9 cellular contexts compared by ENCODE assay signal in genomic region chr18:3688682-3689081, GRCh38.
DNase-seq lines count a peak whose midpoint lies in the region; ATAC-seq and TF ChIP-seq lines count a peak whose summit lies in the region.
"Had no signal": no experiment of that assay in that cellular context is flagged by ENCODE, and none has a peak within 500 bp of the region (broad histone marks: within the 10 kb centered on the region; RNA-seq: fewer than 3 reads in every experiment).

No MANE protein-coding gene starts in this region.

- no peak for ATAC-seq in stimulated activated memory B cell treated with anti-CD40 and anti-IgM and Interleukin-4, amounts not matched to agents 10 μg/mL and 1 μg/mL and 100 μg/mL, for 72 hours

- intact Hi-C loops in activated CD4-positive, alpha-beta memory T cell treated with anti-CD3 and anti-CD28 coated beads for 36 hours (cut with micrococcal nuclease) = no loop called here

- DNase-seq in GM03348 (ENCODE audit: low spot score) (peak; percentile 89), RKO (ENCODE audit: low spot score) (peak; percentile 9), fibroblast of mammary gland (ENCODE audit: low read depth) (peak; percentile 99), skeletal muscle cell (ENCODE audit: low read depth) (peak; percentile 88), glutamatergic neuron (no peak)
- no peak for DNase-seq in activated CD4-positive, alpha-beta memory T cell treated with anti-CD3 and anti-CD28 coated beads for 36 hours
- DNase-seq in NK-92 treated with Interleukin-12 subunit alpha and Interleukin-12 subunit beta, amount 100 ng/mL, for 24 hours (lab: John Stamatoyannopoulos, UW) = no peak
- DNase-seq: NCI-H2081 had no signal

- CTCF ChIA-PET in activated CD4-positive, alpha-beta memory T cell treated with anti-CD3 and anti-CD28 coated beads for 36 hours (lab: Charles Lee) = no interaction called here

- POLR2A ChIA-PET in activated CD4-positive, alpha-beta memory T cell treated with anti-CD3 and anti-CD28 coated beads for 36 hours (lab: Charles Lee) = no interaction called here

- H3K4me3 Mint-ChIP-seq in activated CD4-positive, alpha-beta memory T cell treated with anti-CD3 and anti-CD28 coated beads for 36 hours = no peak overlapping the region
- H3K4me3 Mint-ChIP-seq in stimulated activated memory B cell treated with anti-CD40 and anti-IgM and Interleukin-4, amounts not matched to agents 10 μg/mL and 1 μg/mL and 100 μg/mL, for 72 hours = no peak overlapping the region
- no peak overlapping the region for H3K4me3 Mint-ChIP-seq in glutamatergic neuron (ENCODE audit: unreplicated experiment)

- TF ChIP-seq CTCF in fibroblast of mammary gland (conservative IDR thresholded peaks at IDR 0.05; ENCODE audit: control insufficient read depth, insufficient read depth, low read depth, low read length) (no peak), glutamatergic neuron (IDR thresholded peaks at IDR 0.05; ENCODE audit: partially characterized antibody, unreplicated experiment) (no peak)

- H3K36me3 Mint-ChIP-seq in activated CD4-positive, alpha-beta memory T cell treated with anti-CD3 and anti-CD28 coated beads for 36 hours = no peaks in the 10 kb centered on the region
- no peaks in the 10 kb centered on the region for H3K36me3 Mint-ChIP-seq in stimulated activated memory B cell treated with anti-CD40 and anti-IgM and Interleukin-4, amounts not matched to agents 10 μg/mL and 1 μg/mL and 100 μg/mL, for 72 hours
- no peaks in the 10 kb centered on the region for H3K36me3 Mint-ChIP-seq in glutamatergic neuron (ENCODE audit: unreplicated experiment)

- H3K4me1 Mint-ChIP-seq in activated CD4-positive, alpha-beta memory T cell treated with anti-CD3 and anti-CD28 coated beads for 36 hours (ENCODE audit: low read depth) = no peaks in the 10 kb centered on the region
- no peaks in the 10 kb centered on the region for H3K4me1 Mint-ChIP-seq in stimulated activated memory B cell treated with anti-CD40 and anti-IgM and Interleukin-4, amounts not matched to agents 10 μg/mL and 1 μg/mL and 100 μg/mL, for 72 hours
- H3K4me1 Mint-ChIP-seq in glutamatergic neuron (ENCODE audit: low read depth, unreplicated experiment) = no peaks in the 10 kb centered on the region

- no peak overlapping the region for H3K27ac Mint-ChIP-seq in activated CD4-positive, alpha-beta memory T cell treated with anti-CD3 and anti-CD28 coated beads for 36 hours
- no peak overlapping the region for H3K27ac Mint-ChIP-seq in stimulated activated memory B cell treated with anti-CD40 and anti-IgM and Interleukin-4, amounts not matched to agents 10 μg/mL and 1 μg/mL and 100 μg/mL, for 72 hours
- H3K27ac Mint-ChIP-seq in glutamatergic neuron (ENCODE audit: unreplicated experiment) = no peak overlapping the region

- peaks cover 3% of the 10 kb centered on the region for H3K9me3 Mint-ChIP-seq in activated CD4-positive, alpha-beta memory T cell treated with anti-CD3 and anti-CD28 coated beads for 36 hours
- H3K9me3 Mint-ChIP-seq in stimulated activated memory B cell treated with anti-CD40 and anti-IgM and Interleukin-4, amounts not matched to agents 10 μg/mL and 1 μg/mL and 100 μg/mL, for 72 hours = no peaks in the 10 kb centered on the region
- H3K9me3 Mint-ChIP-seq in glutamatergic neuron (ENCODE audit: unreplicated experiment) = no peaks in the 10 kb centered on the region

- no peak overlapping the region for H3K4me3 ChIP-seq in fibroblast of mammary gland (ENCODE audit: control insufficient read depth, low read depth, low read length)
- H3K4me3 ChIP-seq in skeletal muscle cell (ENCODE audit: low read depth, low read length) = no peak overlapping the region

- H3K27me3 Mint-ChIP-seq in activated CD4-positive, alpha-beta memory T cell treated with anti-CD3 and anti-CD28 coated beads for 36 hours = peaks cover 3% of the 10 kb centered on the region
- H3K27me3 Mint-ChIP-seq in stimulated activated memory B cell treated with anti-CD40 and anti-IgM and Interleukin-4, amounts not matched to agents 10 μg/mL and 1 μg/mL and 100 μg/mL, for 72 hours = no peaks in the 10 kb centered on the region
- no peaks in the 10 kb centered on the region for H3K27me3 Mint-ChIP-seq in glutamatergic neuron (ENCODE audit: unreplicated experiment)

Comparison
In these comparisons a context has a peak if more than half of its experiments do, and no peak if none do; other contexts are left out.
1. DNase-seq: peak in GM03348 (single experiment), RKO (single experiment), fibroblast of mammary gland (single experiment) and skeletal muscle cell (single experiment); none in activated CD4-positive, alpha-beta memory T cell treated with anti-CD3 and anti-CD28 coated beads for 36 hours (single experiment), NK-92 treated with Interleukin-12 subunit alpha and Interleukin-12 subunit beta, amount 100 ng/mL, for 24 hours (single experiment) and glutamatergic neuron (single experiment).